28 cellular contexts compared by ENCODE assay signal in the genomic region with DNA sequence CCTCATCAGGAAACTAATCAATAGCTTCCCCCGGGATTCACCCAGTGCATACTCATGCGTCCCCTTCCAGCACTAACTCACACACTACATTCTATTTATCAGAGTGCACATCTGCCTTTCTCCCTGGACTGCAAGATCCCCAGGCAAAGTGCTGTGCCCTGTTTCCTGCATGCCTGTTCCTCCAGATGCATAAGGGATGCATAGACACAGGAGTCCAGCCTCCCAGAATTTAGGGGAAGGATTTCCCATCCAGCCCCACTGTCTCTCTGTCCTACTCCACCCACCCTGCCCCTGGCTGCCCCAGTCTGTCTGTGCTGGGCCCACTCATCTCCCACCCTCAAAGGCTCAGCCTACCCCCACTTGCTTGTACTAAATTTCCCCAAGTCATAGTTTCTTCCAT.
"Had no signal": no experiment of that assay in that cellular context is flagged by ENCODE, and none has a peak within 500 bp of the region (broad histone marks: within the 10 kb centered on the region; RNA-seq: fewer than 3 reads in every experiment).

No MANE protein-coding gene starts in this region.

- DNase-seq: activated gamma-delta T cell; activated naive CD4-positive, alpha-beta T cell treated with Interleukin-2 at 50 U/mL for 16 hours; activated T-cell treated with anti-CD3 and anti-CD28 coated beads, Interleukin-2, amount 50 U/mL, for 24 hours; anterior cingulate cortex; cerebellar nuclear complex; NCI-H1092; NCI-H1436 treated with DMSO at 0.1 percent for 48 hours; NCI-H1694 treated with DMSO at 0.1 percent for 48 hours; NCI-H2029 treated with DMSO at 0.1 percent for 48 hours; NCI-H2107; NCI-H2227 treated with DMSO at 0.1 percent for 48 hours; NCI-H446; NCI-H510A treated with DMSO at 0.1 percent for 48 hours; NCI-H526 treated with DMSO at 0.1 percent for 48 hours; Right ventricle myocardium superior had no signal

- H3K9me3 Mint-ChIP-seq: activated CD4-positive, alpha-beta T cell treated with anti-CD3 and anti-CD28 coated beads, Interleukin-2, amount 10 ng/mL, durations not matched to agents 7 days and 5 days; activated naive CD8-positive, alpha-beta T cell treated with anti-CD3 and anti-CD28 coated beads, Interleukin-2, amount 50 U/mL, for 24 hours; activated T-cell treated with anti-CD3 and anti-CD28 coated beads, Interleukin-2, amount 50 U/mL, for 24 hours; activated T-helper 2 cell treated with anti-CD3 and anti-CD28 coated beads, Interferon-gamma antibody, Interleukin-2, Interleukin-4, amounts not matched to agents 10 μg/mL and 5 μg/mL and 100 μg/mL, durations not matched to agents 14 hours and 24 hours and 36 hours; T-helper 1 cell treated with Interleukin-12 subunit alpha and Interleukin-12 subunit beta and Interleukin-4 antibody, amounts not matched to agents 30 μg/mL and 1 μg/mL, for 36 hours; T-helper 2 cell treated with Interferon-gamma antibody and Interleukin-4, amounts not matched to agents 5 μg/mL and 100 μg/mL, for 36 hours; WTC11 had no signal

- H3K27me3 Mint-ChIP-seq: activated CD4-positive, alpha-beta T cell treated with anti-CD3 and anti-CD28 coated beads, Interleukin-2, amount 10 ng/mL, durations not matched to agents 7 days and 5 days had no signal

- H3K36me3 Mint-ChIP-seq: activated naive CD8-positive, alpha-beta T cell; brain; WTC11 had no signal

- ATAC-seq: activated CD4-positive, alpha-beta T cell treated with anti-CD3 and anti-CD28 coated beads for 36 hours; activated CD4-positive, CD25-positive, alpha-beta regulatory T cell treated with anti-CD3 and anti-CD28 coated beads, Interleukin-2, amount 50 U/mL, for 24 hours; activated naive CD8-positive, alpha-beta T cell treated with anti-CD3 and anti-CD28 coated beads, Interleukin-2, amount 50 U/mL, for 24 hours had no signal

- FAIRE-seq: bronchial epithelial cell, TTC549 had no signal

- H3K27ac Mint-ChIP-seq: activated CD4-positive, alpha-beta T cell treated with anti-CD3 and anti-CD28 coated beads for 36 hours; activated CD4-positive, alpha-beta T cell treated with anti-CD3 and anti-CD28 coated beads, Interleukin-2, amount 10 ng/mL, durations not matched to agents 7 days and 5 days; activated CD8-positive, alpha-beta T cell treated with anti-CD3 and anti-CD28 coated beads, Interleukin-2, amount 10 ng/mL, durations not matched to agents 7 days and 5 days; activated naive CD8-positive, alpha-beta T cell; activated naive CD8-positive, alpha-beta T cell treated with anti-CD3 and anti-CD28 coated beads, Interleukin-2, amount 50 U/mL, for 24 hours; activated T-cell treated with anti-CD3 and anti-CD28 coated beads, Interleukin-2, amount 50 U/mL, for 24 hours; activated T-helper 2 cell treated with anti-CD3 and anti-CD28 coated beads, Interferon-gamma antibody, Interleukin-2, Interleukin-4, amounts not matched to agents 10 μg/mL and 5 μg/mL and 100 μg/mL, durations not matched to agents 14 hours and 24 hours and 36 hours; T-helper 1 cell treated with Interleukin-12 subunit alpha and Interleukin-12 subunit beta and Interleukin-4 antibody, amounts not matched to agents 30 μg/mL and 1 μg/mL, for 36 hours; T-helper 2 cell treated with Interferon-gamma antibody and Interleukin-4, amounts not matched to agents 5 μg/mL and 100 μg/mL, for 36 hours; WTC11 had no signal

- H3K4me3 Mint-ChIP-seq: activated CD4-positive, alpha-beta T cell treated with anti-CD3 and anti-CD28 coated beads for 36 hours; activated CD4-positive, alpha-beta T cell treated with anti-CD3 and anti-CD28 coated beads, Interleukin-2, amount 10 ng/mL, durations not matched to agents 7 days and 5 days; activated CD8-positive, alpha-beta T cell treated with anti-CD3 and anti-CD28 coated beads, Interleukin-2, amount 10 ng/mL, durations not matched to agents 7 days and 5 days; activated naive CD8-positive, alpha-beta T cell; activated naive CD8-positive, alpha-beta T cell treated with anti-CD3 and anti-CD28 coated beads, Interleukin-2, amount 50 U/mL, for 24 hours; activated T-cell treated with anti-CD3 and anti-CD28 coated beads, Interleukin-2, amount 50 U/mL, for 24 hours; brain; T-helper 1 cell treated with Interleukin-12 subunit alpha and Interleukin-12 subunit beta and Interleukin-4 antibody, amounts not matched to agents 30 μg/mL and 1 μg/mL, for 36 hours; T-helper 2 cell treated with Interferon-gamma antibody and Interleukin-4, amounts not matched to agents 5 μg/mL and 100 μg/mL, for 36 hours; WTC11 had no signal

- H3K4me1 Mint-ChIP-seq: activated CD4-positive, alpha-beta T cell treated with anti-CD3 and anti-CD28 coated beads for 36 hours; activated CD4-positive, alpha-beta T cell treated with anti-CD3 and anti-CD28 coated beads, Interleukin-2, amount 10 ng/mL, durations not matched to agents 7 days and 5 days; activated naive CD8-positive, alpha-beta T cell treated with anti-CD3 and anti-CD28 coated beads, Interleukin-2, amount 50 U/mL, for 24 hours had no signal
